ENCODE assay signal across 20 cellular contexts in the genomic region with DNA sequence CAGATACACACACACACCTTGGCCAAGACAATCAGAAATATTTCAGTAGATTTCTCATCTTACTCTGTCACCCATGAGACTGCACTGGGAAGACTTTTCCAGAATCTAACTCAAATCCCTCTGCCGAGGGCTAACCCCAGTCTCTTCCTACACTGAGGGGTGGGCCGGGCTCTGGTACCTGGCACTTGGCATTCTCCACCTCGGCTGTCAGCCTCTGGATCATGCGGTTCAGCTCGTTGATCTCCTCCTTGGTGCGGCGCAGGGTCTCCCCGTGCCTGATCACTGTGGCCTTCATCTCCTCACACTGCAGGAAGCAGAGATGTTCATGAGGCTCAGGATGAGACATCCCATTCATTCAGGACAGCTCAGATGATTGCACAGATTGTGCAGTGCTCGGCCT. TPM values are rescaled to one million over a fixed set of nuclear protein-coding genes. Genes with fewer than 3 reads are reported as not detected.
DNase-seq lines count a peak whose midpoint lies in the region; TF ChIP-seq lines count a peak whose summit lies in the region.
"Had no signal": no experiment of that assay in that cellular context is flagged by ENCODE, and none has a peak within 500 bp of the region (broad histone marks: within the 10 kb centered on the region; RNA-seq: fewer than 3 reads in every experiment).

No MANE protein-coding gene starts in this region.

- no peak overlapping the region for H2AFZ ChIP-seq in H9 (ENCODE audit: low read length)
- H2AFZ ChIP-seq: GM23248 had no signal

- no peaks in the 10 kb centered on the region for H4K20me1 ChIP-seq in H9 (ENCODE audit: control insufficient read depth, insufficient read depth, insufficient read length)
- H4K20me1 ChIP-seq: BLaER1 treated with 17β-estradiol and CSF1 and Interleukin-3, amounts not matched to agents 10 nM and 100 nM had no signal

- H3K4me3 Mint-ChIP-seq in H9 (no peak overlapping the region), osteocyte (ENCODE audit: unreplicated experiment) (no peak overlapping the region)
- H3K4me3 Mint-ChIP-seq: CD14-positive monocyte; CD4-positive, alpha-beta T cell; CD8-positive, alpha-beta memory T cell; HFFc6 had no signal

- no peaks in the 10 kb centered on the region for H3K4me1 Mint-ChIP-seq in H9
- H3K4me1 Mint-ChIP-seq in osteocyte (ENCODE audit: unreplicated experiment), result no peaks in the 10 kb centered on the region
- H3K4me1 Mint-ChIP-seq: CD14-positive monocyte had no signal

- H3K27ac ChIP-seq in H9 (ENCODE audit: insufficient read length, low read depth, low read length) (no peak overlapping the region), coronary artery (no peak overlapping the region)
- H3K27ac ChIP-seq: BLaER1 treated with 17β-estradiol and CSF1 and Interleukin-3, amounts not matched to agents 10 nM and 100 nM; GM23248 had no signal

- no peak overlapping the region for H2AK5ac ChIP-seq in H9 (ENCODE audit: insufficient read length, low read length)

- H3K79me2 ChIP-seq in H9 (ENCODE audit: insufficient read depth, low read length), result no peaks in the 10 kb centered on the region

- no peak overlapping the region for H2BK20ac ChIP-seq in H9 (ENCODE audit: low read depth, low read length, poor library complexity, severe bottlenecking)

- H3K56ac ChIP-seq in H9 (ENCODE audit: insufficient read length, low read depth, low read length), result no peak overlapping the region

- peaks cover 42% of the 10 kb centered on the region for H3K27me3 Mint-ChIP-seq in H9 (ENCODE audit: low read depth)
- peaks cover 45% of the 10 kb centered on the region for H3K27me3 Mint-ChIP-seq in osteocyte (ENCODE audit: unreplicated experiment)

- H3K14ac ChIP-seq in H9 (ENCODE audit: insufficient read depth, low read length), result no peak overlapping the region

- no peaks in the 10 kb centered on the region for H3K79me1 ChIP-seq in H9 (ENCODE audit: insufficient read depth, low read depth, low read length, poor library complexity, severe bottlenecking)

- H4K5ac ChIP-seq in H9 (ENCODE audit: insufficient read length, low read depth, low read length), result no peak overlapping the region

- WGBS in H9 (ENCODE audit: extremely low coverage, insufficient read length, low lambda C conversion rate), result no CpG with 5 or more reads among the region's 9 CpGs

- H4K91ac ChIP-seq in H9 (ENCODE audit: insufficient read length, low read depth, low read length), result no peak overlapping the region

- H3K18ac ChIP-seq in H9 (ENCODE audit: insufficient read length, low read depth, low read length), result no peak overlapping the region

- peak; percentile 20 for DNase-seq in H9
- DNase-seq in coronary artery (ENCODE audit: low spot score), result peak; percentile 16
- peak; percentile 57 for DNase-seq in osteocyte (ENCODE audit: extremely low spot score, unreplicated experiment)
- DNase-seq in NCI-H510A treated with DMSO at 0.1 percent for 48 hours (lab: John Stamatoyannopoulos, UW), result no peak
- DNase-seq in UCSD-AML1 (lab: John Stamatoyannopoulos, UW; ENCODE audit: unreplicated experiment), result no peak
- no peak for DNase-seq in HCEC 1CT
- DNase-seq: CD8-positive, alpha-beta memory T cell; DMS 273 treated with DMSO at 0.1 percent for 48 hours; DMS79; EL; GM23248; HFFc6 had no signal

- H2BK5ac ChIP-seq in H9 (ENCODE audit: insufficient read length, low read length), result no peak overlapping the region

- no peak overlapping the region for H3T11ph ChIP-seq in H9 (ENCODE audit: low read length)

- H3K23ac ChIP-seq in H9 (ENCODE audit: insufficient read length, low read depth, low read length), result no peak overlapping the region

- H2BK120ac ChIP-seq in H9 (ENCODE audit: low read depth, low read length, poor library complexity, severe bottlenecking), result no peak overlapping the region

- H3K27ac Mint-ChIP-seq in H9, result no peak overlapping the region
- no peak overlapping the region for H3K27ac Mint-ChIP-seq in osteocyte (ENCODE audit: unreplicated experiment)
- H3K27ac Mint-ChIP-seq: CD4-positive, alpha-beta T cell; CD8-positive, alpha-beta memory T cell; HFFc6 had no signal

- no peak overlapping the region for H3K4me2 ChIP-seq in H9 (ENCODE audit: insufficient read depth, insufficient read length, low read length)
- H3K4me2 ChIP-seq: A549; BLaER1 treated with 17β-estradiol and CSF1 and Interleukin-3, amounts not matched to agents 10 nM and 100 nM had no signal

- H3K9me3 ChIP-seq in H9 (ENCODE audit: control insufficient read depth, low read depth, low read length), result no peaks in the 10 kb centered on the region
- H3K9me3 ChIP-seq: A549; BE2C; BLaER1 treated with 17β-estradiol and CSF1 and Interleukin-3, amounts not matched to agents 10 nM and 100 nM had no signal

- H4K8ac ChIP-seq in H9 (replicated peaks; ENCODE audit: insufficient read length, low read depth, low read length), result no peak overlapping the region

- H3K36me3 Mint-ChIP-seq in H9 (ENCODE audit: insufficient read depth in 1 of 3, low read depth in 3 of 3) (no peaks in the 10 kb centered on the region), osteocyte (ENCODE audit: unreplicated experiment) (no peaks in the 10 kb centered on the region)
- H3K36me3 Mint-ChIP-seq: CD14-positive monocyte; CD8-positive, alpha-beta memory T cell had no signal

- no peaks in the 10 kb centered on the region for H3K4me1 ChIP-seq in H9 (ENCODE audit: insufficient read depth, low read length)
- H3K4me1 ChIP-seq: BE2C had no signal

- no peaks in the 10 kb centered on the region for H3K27me3 ChIP-seq in H9 (ENCODE audit: insufficient read depth, low read length)
- H3K27me3 ChIP-seq: BLaER1 treated with 17β-estradiol and CSF1 and Interleukin-3, amounts not matched to agents 10 nM and 100 nM had no signal

- H3K9me3 Mint-ChIP-seq in H9 (no peaks in the 10 kb centered on the region), osteocyte (ENCODE audit: unreplicated experiment) (no peaks in the 10 kb centered on the region)
- H3K9me3 Mint-ChIP-seq: CD4-positive, alpha-beta T cell; HFFc6 had no signal

- no peak overlapping the region for H3K4ac ChIP-seq in H9 (ENCODE audit: low read depth, low read length)

- no peak overlapping the region for H2BK12ac ChIP-seq in H9 (ENCODE audit: insufficient read length, low read depth, low read length)

- TF ChIP-seq CTCF in H9 (conservative IDR thresholded peaks at IDR 0.05) (no peak), coronary artery (IDR thresholded peaks at IDR 0.05) (no peak), osteocyte (IDR thresholded peaks at IDR 0.05) (no peak)

- no peaks in the 10 kb centered on the region for H3K23me2 ChIP-seq in H9 (ENCODE audit: insufficient read length, low read depth, low read length, poor library complexity, severe bottlenecking)

- H2BK15ac ChIP-seq in H9 (ENCODE audit: low read depth, low read length), result no peak overlapping the region

- no peak overlapping the region for H3K4me3 ChIP-seq in coronary artery
- H3K4me3 ChIP-seq: A549; BLaER1 treated with 17β-estradiol and CSF1 and Interleukin-3, amounts not matched to agents 10 nM and 100 nM; GM12878; GM23248 had no signal

- H3K9ac ChIP-seq in H9 (ENCODE audit: extremely low read depth, insufficient read length, low read length), result no peak overlapping the region
- H3K9ac ChIP-seq: BLaER1 treated with 17β-estradiol and CSF1 and Interleukin-3, amounts not matched to agents 10 nM and 100 nM; GM23248 had no signal

RNA-seq across cellular contexts. Expression of a gene that starts 4.9 kb away (rescaled TPM):
- total RNA-seq in H9 (2021) (not detected in 2 replicates), osteocyte (not detected in 2 replicates)
- total RNA-seq: CD4-positive, alpha-beta T cell; CD8-positive, alpha-beta memory T cell; GM12878; GM23248; H1; HFFc6 had no signal

RNA-seq across cellular contexts. Expression of a gene that starts 25.0 kb away (rescaled TPM):
- total RNA-seq in H9 (2021) (not detected in 2 replicates), osteocyte (0.50 and 0.83 TPM in 2 replicates)
- total RNA-seq: CD4-positive, alpha-beta T cell; CD8-positive, alpha-beta memory T cell; H1; H7 had no signal

RNA-seq across cellular contexts. Expression of a gene that starts 41.8 kb away (rescaled TPM):
- total RNA-seq in H9 (2021) (not detected in 2 replicates), osteocyte (0.24 TPM in 2 replicates)
- total RNA-seq: CD4-positive, alpha-beta T cell; H1; H7 had no signal

RNA-seq across cellular contexts. Expression of a gene that starts 51.0 kb away (rescaled TPM):
- total RNA-seq in H9 (2021), result not detected in 2 replicates
- not detected in 2 replicates for total RNA-seq in osteocyte
- total RNA-seq: CD4-positive, alpha-beta T cell; CD8-positive, alpha-beta memory T cell; GM23248; H1; H7; HFFc6 had no signal

Comparison
In these comparisons a context has a peak if more than half of its experiments do, and no peak if none do; other contexts are left out.
1. DNase-seq: peak in H9 (single experiment), coronary artery (single experiment) and osteocyte (single experiment); none in NCI-H510A treated with DMSO at 0.1 percent for 48 hours (single experiment), UCSD-AML1 (single experiment) and HCEC 1CT (single experiment).